17 cellular contexts compared by ENCODE assay signal in genomic region chr11:47392546-47393162, GRCh38. TPM values are rescaled to one million over a fixed set of nuclear protein-coding genes. Genes with fewer than 3 reads are reported as not detected.
A peak's percentile ranks its signal among the peaks of the same experiment; 100 is the strongest.
DNase-seq lines count a peak whose midpoint lies in the region; ATAC-seq, FAIRE-seq and TF ChIP-seq lines count a peak whose summit lies in the region.
"Had no signal": no experiment of that assay in that cellular context is flagged by ENCODE, and none has a peak within 500 bp of the region (broad histone marks: within the 10 kb centered on the region; RNA-seq: fewer than 3 reads in every experiment).

No MANE protein-coding gene starts in this region.

- intact Hi-C loops in left ventricle myocardium inferior (cut with micrococcal nuclease) (no loop called here), K562 (cut with micrococcal nuclease) (no loop called here), upper lobe of right lung (cut with DNase I) (no loop called here)

- 91% methylated on average over 11 of the region's 14 CpGs for WGBS in K562 (ENCODE audit: insufficient coverage, low coverage, missing lambda C conversion rate)

- H3K9me1 ChIP-seq in K562 (ENCODE audit: control insufficient read depth, insufficient read depth, low read length), result no peaks in the 10 kb centered on the region

- no TSS peak for BruUV-seq in K562 (replicated peaks; lab: Mats Ljungman, UMichigan)

- H3K4me3 ChIP-seq in left ventricle myocardium inferior (no peak overlapping the region), right atrium auricular region (no peak overlapping the region), K562 (no peak overlapping the region), mucosa of rectum (ENCODE audit: low read length in 2 of 2) (no peak overlapping the region), upper lobe of right lung (no peak overlapping the region)

- TF ChIP-seq EP300 in K562 (IDR thresholded peaks at IDR 0.05; ENCODE audit: low read length), result no peak

- no peaks in the 10 kb centered on the region for H4K20me1 ChIP-seq in K562 (replicated peaks; ENCODE audit: control insufficient read depth, insufficient read depth, low read length)

- H3K4me2 ChIP-seq in K562 (ENCODE audit: insufficient read depth, low read length), result no peak overlapping the region

- CTCF ChIA-PET in K562 (lab: Yijun Ruan, JAX; ENCODE audit: low intra/inter-chr PET ratio), result no interaction called here

- POLR2A ChIA-PET in K562 (lab: Yijun Ruan, JAX), result interaction anchor here (0.7 to 1.3 kb wide), 4 partner anchors 10 to 447 kb away, joined by 3 to 4 read pairs (median 3); no protein-coding TSS in a partner anchor

- no peak for TF ChIP-seq POLR2A in K562 (conservative IDR thresholded peaks at IDR 0.05)

- H3K36me3 ChIP-seq in left ventricle myocardium inferior (no peaks in the 10 kb centered on the region), right atrium auricular region (no peaks in the 10 kb centered on the region), K562 (ENCODE audit: control insufficient read depth, insufficient read depth, low read length) (no peaks in the 10 kb centered on the region), mucosa of rectum (ENCODE audit: control insufficient read depth in 2 of 2, insufficient read depth in 2 of 2, low read length in 2 of 2) (no peaks in the 10 kb centered on the region), upper lobe of right lung (no peaks in the 10 kb centered on the region)

- ATAC-seq in K562 (no peak), upper lobe of right lung (no peak), GM21619 (IDR thresholded peaks at IDR 0.05; ENCODE audit: unreplicated experiment) (no peak)
- ATAC-seq: activated CD8-positive, alpha-beta memory T cell treated with anti-CD3 and anti-CD28 coated beads, Interleukin-2, amount 10 ng/mL, durations not matched to agents 7 days and 5 days had no signal

- no peak for DNase-seq in left ventricle myocardium inferior
- no peak for DNase-seq in right atrium auricular region (ENCODE audit: low spot score)
- peak in 1 of 4 experiments; percentile 13 for DNase-seq in K562 (ENCODE audit: extremely low read depth in 1 of 4, low spot score in 3 of 4)
- DNase-seq in upper lobe of right lung, result no peak
- no peak for DNase-seq in dermis blood vessel endothelial cell
- no peak for DNase-seq in effector CD4-positive, alpha-beta T cell
- DNase-seq: activated CD8-positive, alpha-beta memory T cell treated with anti-CD3 and anti-CD28 coated beads, Interleukin-2, amount 10 ng/mL, durations not matched to agents 7 days and 5 days; activated naive CD8-positive, alpha-beta T cell treated with anti-CD3 and anti-CD28 coated beads, Interleukin-2, amount 10 ng/mL, durations not matched to agents 7 days and 5 days; NCI-H1092 treated with DMSO at 0.1 percent for 48 hours; NCI-H446 treated with DMSO at 0.1 percent for 48 hours; occipital lobe had no signal

- no peak for TF ChIP-seq RAD21 in K562 (CRISPR knock-in tag; conservative IDR thresholded peaks at IDR 0.05 in 1 of 2, IDR thresholded peaks at IDR 0.05 in 1 of 2)

- H3K9ac ChIP-seq in K562 (ENCODE audit: insufficient read depth in 1 of 2, low read depth in 2 of 2, low read length in 2 of 2), result peak overlapping the region in 1 of 2 experiments; percentile 84; a peak in 2 of 4 replicates
- H3K9ac ChIP-seq in mucosa of rectum (ENCODE audit: low read depth in 1 of 2, low read length in 2 of 2), result no peak overlapping the region

- H3K9me3 ChIP-seq in left ventricle myocardium inferior (replicated peaks) (no peaks in the 10 kb centered on the region), right atrium auricular region (no peaks in the 10 kb centered on the region), K562 (replicated peaks; ENCODE audit: control insufficient read depth, insufficient read depth, low read depth, low read length) (no peaks in the 10 kb centered on the region), mucosa of rectum (ENCODE audit: control insufficient read depth in 2 of 2, low read length in 2 of 2) (no peaks in the 10 kb centered on the region), upper lobe of right lung (no peaks in the 10 kb centered on the region)

- TF ChIP-seq CTCF in left ventricle myocardium inferior (IDR thresholded peaks at IDR 0.05; ENCODE audit: borderline replicate concordance) (no peak), right atrium auricular region (IDR thresholded peaks at IDR 0.05) (no peak), K562 (IDR thresholded peaks at IDR 0.05 in 2 of 3, conservative IDR thresholded peaks at IDR 0.05 in 1 of 3; ENCODE audit: insufficient read depth in 2 of 3, low read depth in 1 of 3, low read length in 3 of 3) (no peak), upper lobe of right lung (IDR thresholded peaks at IDR 0.05) (no peak)

- in situ Hi-C loops in K562 (cut with MboI), result no loop called here

- no peak for FAIRE-seq in K562 (lab: Jason Lieb, UNC)
- FAIRE-seq: RCC 7860 had no signal

- H3K27me3 ChIP-seq in left ventricle myocardium inferior (ENCODE audit: low read depth) (no peaks in the 10 kb centered on the region), right atrium auricular region (no peaks in the 10 kb centered on the region), K562 (ENCODE audit: control insufficient read depth in 2 of 2, insufficient read depth in 2 of 2, low read length in 2 of 2) (no peaks in the 10 kb centered on the region), mucosa of rectum (ENCODE audit: control insufficient read depth in 2 of 2, insufficient read depth in 2 of 2, low read length in 2 of 2) (no peaks in the 10 kb centered on the region), upper lobe of right lung (no peaks in the 10 kb centered on the region)

- H2AFZ ChIP-seq in K562 (ENCODE audit: low read depth, low read length), result peak overlapping the region; percentile 46; the same call in 1 of the 2 replicates

- peak overlapping the region; percentile 87 for H3K27ac ChIP-seq in left ventricle myocardium inferior (replicated peaks)
- H3K27ac ChIP-seq in right atrium auricular region, result peak overlapping the region in 1 of 2 donors; percentile 56
- H3K27ac ChIP-seq in K562 (ENCODE audit: extremely low read depth, low read depth, low read length), result peak overlapping the region; percentile 87; the same call in 1 of the 3 replicates
- peak overlapping the region; percentile 70 to 89 for H3K27ac ChIP-seq in mucosa of rectum (ENCODE audit: low read depth in 2 of 2, low read length in 2 of 2)
- peak overlapping the region; percentile 95 for H3K27ac ChIP-seq in upper lobe of right lung

- H3K4me1 ChIP-seq in left ventricle myocardium inferior, result peaks cover 25% of the 10 kb centered on the region
- peaks cover 0 to 21% of the 10 kb centered on the region in 2 donors for H3K4me1 ChIP-seq in right atrium auricular region
- H3K4me1 ChIP-seq in K562 (replicated peaks in 1 of 2; ENCODE audit: control insufficient read depth in 2 of 2, insufficient read depth in 2 of 2, low read length in 2 of 2), result peaks cover 40 to 76% of the 10 kb centered on the region in 2 experiments
- peaks cover 13 to 17% of the 10 kb centered on the region in 2 donors for H3K4me1 ChIP-seq in mucosa of rectum (ENCODE audit: control insufficient read depth in 2 of 2, insufficient read depth in 2 of 2, low read length in 2 of 2)
- peaks cover 29% of the 10 kb centered on the region for H3K4me1 ChIP-seq in upper lobe of right lung

- H3K79me2 ChIP-seq in K562 (ENCODE audit: control insufficient read depth, insufficient read depth, low read length), result no peaks in the 10 kb centered on the region

RNA-seq across cellular contexts. Expression of gene SPI1, which starts 14.3 kb away (rescaled TPM):
- total RNA-seq in left ventricle myocardium inferior (8.3 TPM), right atrium auricular region (10 to 100 TPM in 1 of 2 donors, 1 to 10 TPM in 1; 7.5 to 23.1 TPM), K562 (2014; rRNA removed) (23.4 and 32.6 TPM in 2 replicates), K562 (2014; rRNA removed; fragmentation: Illumina TruSeq; extraction: Trizol) (2.8 and 3.2 TPM in 2 replicates), K562 (2015; rRNA removed; fragmentation: Illumina TruSeq; extraction: Trizol) (10.3 and 12.5 TPM in 2 replicates), K562 (2021) (30.7 and 33.7 TPM in 2 replicates), upper lobe of right lung (168 TPM), dermis blood vessel endothelial cell (not detected in 2 replicates)
- total RNA-seq in K562 (2011; cell fraction: chromatin; rRNA removed; ENCODE audit: low replicate concordance), result 12.0 and 16.1 TPM in 2 replicates
- total RNA-seq in K562 (2011; cell fraction: nucleolus; rRNA removed), result 11.0 and 11.2 TPM in 2 replicates
- total RNA-seq in K562 (2011; cell fraction: nucleoplasm; rRNA removed), result 18.0 and 31.5 TPM in 2 replicates
- polyA plus RNA-seq in K562 (2011; rRNA removed) (8.6 and 28.6 TPM in 2 replicates), K562 (2014; fragmentation: Illumina TruSeq; extraction: Trizol) (16.0 and 32.1 TPM in 2 replicates), K562 (2014; fragmentation: Nextera tagmentation; extraction: Ambion mirVana) (under 1 TPM; 0.10 to 0.11 TPM), K562 (2014; rRNA removed) (16.2 and 21.9 TPM in 2 replicates)
- 28.0 and 35.1 TPM in 2 replicates for polyA plus RNA-seq in K562 (2011; cell fraction: cytosol; rRNA removed)
- polyA plus RNA-seq in K562 (2011; cell fraction: nucleus; rRNA removed), result 24.3 and 25.6 TPM in 2 replicates
- 20.6 and 54.3 TPM in 2 replicates for polyA plus RNA-seq in K562 (2012)
- polyA minus RNA-seq in K562 (2011; rRNA and poly(A)+ RNA removed), result 21.0 and 25.6 TPM in 2 replicates
- 22.7 and 32.9 TPM in 2 replicates for polyA minus RNA-seq in K562 (2011; cell fraction: cytosol; rRNA and poly(A)+ RNA removed)
- 6.5 and 12.0 TPM in 2 replicates for polyA minus RNA-seq in K562 (2011; cell fraction: nucleus; rRNA and poly(A)+ RNA removed)
- total RNA-seq: activated CD8-positive, alpha-beta memory T cell treated with anti-CD3 and anti-CD28 coated beads, Interleukin-2, amount 10 ng/mL, durations not matched to agents 7 days and 5 days; fibroblast of villous mesenchyme; H9; HT-29 had no signal

RNA-seq across cellular contexts. Expression of gene SLC39A13, which starts 15.7 kb away (rescaled TPM):
- total RNA-seq in left ventricle myocardium inferior, result 36.5 TPM
- 10 to 100 TPM; 78.4 to 79.8 TPM for total RNA-seq in right atrium auricular region
- total RNA-seq in K562 (2011; cell fraction: chromatin; rRNA removed; ENCODE audit: low replicate concordance), result 14.7 and 58.9 TPM in 2 replicates
- total RNA-seq in K562 (2011; cell fraction: nucleolus; rRNA removed), result 52.1 and 58.4 TPM in 2 replicates
- 29.8 and 30.5 TPM in 2 replicates for total RNA-seq in K562 (2011; cell fraction: nucleoplasm; rRNA removed)
- total RNA-seq in K562 (2014; rRNA removed), result 9.5 and 14.0 TPM in 2 replicates
- total RNA-seq in K562 (2014; rRNA removed; fragmentation: Illumina TruSeq; extraction: Trizol), result 0.61 and 1.3 TPM in 2 replicates
- total RNA-seq in K562 (2015; rRNA removed; fragmentation: Illumina TruSeq; extraction: Trizol), result 3.2 TPM in 2 replicates
- total RNA-seq in K562 (2021), result 10.9 TPM in 2 replicates
- polyA plus RNA-seq in K562 (2011; rRNA removed), result 6.7 and 10.2 TPM in 2 replicates
- 11.1 and 20.7 TPM in 2 replicates for polyA plus RNA-seq in K562 (2011; cell fraction: cytosol; rRNA removed)
- 75.5 and 90.8 TPM in 2 replicates for polyA plus RNA-seq in K562 (2011; cell fraction: nucleus; rRNA removed)
- polyA plus RNA-seq in K562 (2012), result 7.4 and 23.7 TPM in 2 replicates
- 2.8 and 7.3 TPM in 2 replicates for polyA plus RNA-seq in K562 (2014; fragmentation: Illumina TruSeq; extraction: Trizol)
- under 1 TPM; 0.17 to 0.24 TPM for polyA plus RNA-seq in K562 (2014; fragmentation: Nextera tagmentation; extraction: Ambion mirVana)
- polyA plus RNA-seq in K562 (2014; rRNA removed), result 14.4 and 15.9 TPM in 2 replicates
- 1.3 and 1.6 TPM in 2 replicates for polyA minus RNA-seq in K562 (2011; rRNA and poly(A)+ RNA removed)
- polyA minus RNA-seq in K562 (2011; cell fraction: cytosol; rRNA and poly(A)+ RNA removed), result 3.2 and 7.4 TPM in 2 replicates
- polyA minus RNA-seq in K562 (2011; cell fraction: nucleus; rRNA and poly(A)+ RNA removed), result 10.1 and 12.0 TPM in 2 replicates
- 62.0 TPM for total RNA-seq in upper lobe of right lung
- total RNA-seq in dermis blood vessel endothelial cell, result 72.8 and 78.0 TPM in 2 replicates

RNA-seq across cellular contexts. Expression of gene PSMC3, which starts 33.6 kb away (rescaled TPM):
- total RNA-seq in left ventricle myocardium inferior, result 146 TPM
- total RNA-seq in right atrium auricular region, result 100 to 1,000 TPM; 130 to 177 TPM
- total RNA-seq in K562 (2011; cell fraction: chromatin; rRNA removed; ENCODE audit: low replicate concordance), result 145 and 204 TPM in 2 replicates
- total RNA-seq in K562 (2011; cell fraction: nucleolus; rRNA removed), result 116 and 126 TPM in 2 replicates
- 96.6 and 141 TPM in 2 replicates for total RNA-seq in K562 (2011; cell fraction: nucleoplasm; rRNA removed)
- total RNA-seq in K562 (2014; rRNA removed), result 222 and 237 TPM in 2 replicates
- 311 and 382 TPM in 2 replicates for total RNA-seq in K562 (2014; rRNA removed; fragmentation: Illumina TruSeq; extraction: Trizol)
- 292 and 301 TPM in 2 replicates for total RNA-seq in K562 (2015; rRNA removed; fragmentation: Illumina TruSeq; extraction: Trizol)
- 189 and 211 TPM in 2 replicates for total RNA-seq in K562 (2021)
- polyA plus RNA-seq in K562 (2011; rRNA removed), result 126 and 240 TPM in 2 replicates
- 134 and 180 TPM in 2 replicates for polyA plus RNA-seq in K562 (2011; cell fraction: cytosol; rRNA removed)
- polyA plus RNA-seq in K562 (2011; cell fraction: nucleus; rRNA removed), result 72.2 and 75.9 TPM in 2 replicates
- 229 and 337 TPM in 2 replicates for polyA plus RNA-seq in K562 (2012)
- 324 and 393 TPM in 2 replicates for polyA plus RNA-seq in K562 (2014; fragmentation: Illumina TruSeq; extraction: Trizol)
- 10 to 100 TPM; 44.3 to 98.5 TPM for polyA plus RNA-seq in K562 (2014; fragmentation: Nextera tagmentation; extraction: Ambion mirVana)
- 262 and 265 TPM in 2 replicates for polyA plus RNA-seq in K562 (2014; rRNA removed)
- 357 and 499 TPM in 2 replicates for polyA minus RNA-seq in K562 (2011; rRNA and poly(A)+ RNA removed)
- polyA minus RNA-seq in K562 (2011; cell fraction: cytosol; rRNA and poly(A)+ RNA removed), result 72.6 and 83.1 TPM in 2 replicates
- 50.2 and 64.0 TPM in 2 replicates for polyA minus RNA-seq in K562 (2011; cell fraction: nucleus; rRNA and poly(A)+ RNA removed)
- total RNA-seq in upper lobe of right lung, result 79.4 TPM
- total RNA-seq in dermis blood vessel endothelial cell, result 147 and 248 TPM in 2 replicates

RNA-seq across cellular contexts. Expression of gene MYBPC3, which starts 40.2 kb away (rescaled TPM):
- total RNA-seq in left ventricle myocardium inferior (2,538 TPM), right atrium auricular region (1,000 to 10,000 TPM in 1 of 2 donors, 100 to 1,000 TPM in 1; 797 to 1,210 TPM), K562 (2014; rRNA removed) (not detected in 2 replicates), K562 (2014; rRNA removed; fragmentation: Illumina TruSeq; extraction: Trizol) (not detected in 2 replicates), K562 (2015; rRNA removed; fragmentation: Illumina TruSeq; extraction: Trizol) (not detected in 2 replicates), K562 (2021) (not detected in 2 replicates), upper lobe of right lung (0.96 TPM), dermis blood vessel endothelial cell (not detected in 2 replicates)
- total RNA-seq in K562 (2011; cell fraction: chromatin; rRNA removed; ENCODE audit: low replicate concordance), result 0.12 TPM in 1 of 2 replicates, not detected in the other
- 0.13 TPM in 1 of 2 replicates, not detected in the other for total RNA-seq in K562 (2011; cell fraction: nucleolus; rRNA removed)
- total RNA-seq in K562 (2011; cell fraction: nucleoplasm; rRNA removed), result 0.07 TPM in 1 of 2 replicates, not detected in the other
- polyA plus RNA-seq in K562 (2011; rRNA removed) (0.07 TPM in 1 of 2 replicates, not detected in the other), K562 (2014; fragmentation: Illumina TruSeq; extraction: Trizol) (not detected in 2 replicates), K562 (2014; fragmentation: Nextera tagmentation; extraction: Ambion mirVana) (not detected), K562 (2014; rRNA removed) (0.01 TPM in 1 of 2 replicates, not detected in the other)
- polyA plus RNA-seq in K562 (2011; cell fraction: cytosol; rRNA removed), result 0.03 and 0.04 TPM in 2 replicates
- polyA plus RNA-seq in K562 (2011; cell fraction: nucleus; rRNA removed), result 0.13 and 0.31 TPM in 2 replicates
- polyA plus RNA-seq in K562 (2012), result 0.06 TPM in 1 of 2 replicates, not detected in the other
- not detected in 2 replicates for polyA minus RNA-seq in K562 (2011; rRNA and poly(A)+ RNA removed)
- polyA minus RNA-seq in K562 (2011; cell fraction: cytosol; rRNA and poly(A)+ RNA removed), result not detected in 2 replicates
- not detected in 2 replicates for polyA minus RNA-seq in K562 (2011; cell fraction: nucleus; rRNA and poly(A)+ RNA removed)
- total RNA-seq: activated CD8-positive, alpha-beta memory T cell treated with anti-CD3 and anti-CD28 coated beads, Interleukin-2, amount 10 ng/mL, durations not matched to agents 7 days and 5 days; fibroblast of villous mesenchyme; H9; HT-29; occipital lobe had no signal

RNA-seq across cellular contexts. Expression of gene RAPSN, which starts 56.3 kb away (rescaled TPM):
- 2.2 TPM for total RNA-seq in left ventricle myocardium inferior
- total RNA-seq in right atrium auricular region, result not detected
- total RNA-seq in K562 (2011; cell fraction: chromatin; rRNA removed; ENCODE audit: low replicate concordance), result not detected in 2 replicates
- total RNA-seq in K562 (2011; cell fraction: nucleolus; rRNA removed), result not detected in 2 replicates
- total RNA-seq in K562 (2011; cell fraction: nucleoplasm; rRNA removed), result not detected in 2 replicates
- total RNA-seq in K562 (2014; rRNA removed), result not detected in 2 replicates
- total RNA-seq in K562 (2014; rRNA removed; fragmentation: Illumina TruSeq; extraction: Trizol), result not detected in 2 replicates
- 0.11 TPM in 1 of 2 replicates, not detected in the other for total RNA-seq in K562 (2015; rRNA removed; fragmentation: Illumina TruSeq; extraction: Trizol)
- total RNA-seq in K562 (2021), result 0.13 TPM in 1 of 2 replicates, not detected in the other
- polyA plus RNA-seq in K562 (2011; rRNA removed), result 0.06 TPM in 1 of 2 replicates, not detected in the other
- 0.04 TPM in 1 of 2 replicates, not detected in the other for polyA plus RNA-seq in K562 (2011; cell fraction: cytosol; rRNA removed)
- polyA plus RNA-seq in K562 (2011; cell fraction: nucleus; rRNA removed), result not detected in 2 replicates
- polyA plus RNA-seq in K562 (2012), result 0.14 TPM in 1 of 2 replicates, not detected in the other
- not detected in 2 replicates for polyA plus RNA-seq in K562 (2014; fragmentation: Illumina TruSeq; extraction: Trizol)
- not detected for polyA plus RNA-seq in K562 (2014; fragmentation: Nextera tagmentation; extraction: Ambion mirVana)
- not detected in 2 replicates for polyA plus RNA-seq in K562 (2014; rRNA removed)
- not detected in 2 replicates for polyA minus RNA-seq in K562 (2011; rRNA and poly(A)+ RNA removed)
- not detected in 2 replicates for polyA minus RNA-seq in K562 (2011; cell fraction: cytosol; rRNA and poly(A)+ RNA removed)
- not detected in 2 replicates for polyA minus RNA-seq in K562 (2011; cell fraction: nucleus; rRNA and poly(A)+ RNA removed)
- 0.64 TPM for total RNA-seq in upper lobe of right lung
- 0.17 and 0.19 TPM in 2 replicates for total RNA-seq in dermis blood vessel endothelial cell
- total RNA-seq: HT-29, occipital lobe had no signal
